ENCODE assay signal across 1 cellular context in genomic region chr4:87141428-87141827, GRCh38.
TF ChIP-seq lines count a peak whose summit lies in the region.

No MANE protein-coding gene starts in this region.

TF ChIP-seq in GM23338, 12 proteins besides CTCF, POLR2A, EP300 and RAD21 (continued from another document):
- TF ChIP-seq REST (IDR thresholded peaks at IDR 0.05; ENCODE audit: unreplicated experiment) (no peak), STAT1 (IDR thresholded peaks at IDR 0.05; ENCODE audit: unreplicated experiment) (no peak), CREB1 (CRISPR knock-in tag; IDR thresholded peaks at IDR 0.05; ENCODE audit: low read depth) (no peak), JUNB (IDR thresholded peaks at IDR 0.05; ENCODE audit: unreplicated experiment) (no peak), ZNF331 (CRISPR knock-in tag; IDR thresholded peaks at IDR 0.05; ENCODE audit: low read depth) (no peak), NANOG (IDR thresholded peaks at IDR 0.05; ENCODE audit: borderline replicate concordance) (no peak), ZNF462 (CRISPR knock-in tag; IDR thresholded peaks at IDR 0.05) (no peak), EZH2phosphoT487 (IDR thresholded peaks at IDR 0.05; ENCODE audit: unreplicated experiment) (no peak), EZH2 (IDR thresholded peaks at IDR 0.05; ENCODE audit: low read depth, unreplicated experiment) (no peak), ETS1 (IDR thresholded peaks at IDR 0.05) (no peak)
